ENCODE assay signal across 8 cellular contexts in the genomic region with DNA sequence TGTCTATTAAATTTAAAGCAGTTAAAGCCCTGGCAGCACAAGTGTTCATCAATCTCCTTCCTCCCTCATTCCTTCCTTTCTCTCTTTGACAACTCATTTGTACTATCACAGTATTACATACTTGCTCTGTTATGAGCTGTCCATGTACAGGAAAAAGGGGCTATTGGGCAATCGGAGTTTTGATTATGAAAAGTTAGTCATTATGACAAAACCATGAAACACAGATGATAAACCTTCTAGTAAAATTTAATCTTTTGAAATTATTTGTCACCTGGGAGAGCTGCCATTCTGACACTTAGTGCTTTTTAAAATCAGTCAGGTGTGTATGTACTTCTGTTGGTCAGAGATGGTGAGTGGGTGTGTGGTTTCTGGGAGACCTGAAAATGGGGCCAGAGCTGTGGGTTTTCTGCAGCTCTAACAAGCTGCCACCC. TPM values are rescaled to one million over a fixed set of nuclear protein-coding genes. Genes with fewer than 3 reads are reported as not detected.
DNase-seq lines count a peak whose midpoint lies in the region; ATAC-seq, FAIRE-seq and TF ChIP-seq lines count a peak whose summit lies in the region.
"Had no signal": no experiment of that assay in that cellular context is flagged by ENCODE, and none has a peak within 500 bp of the region (broad histone marks: within the 10 kb centered on the region; RNA-seq: fewer than 3 reads in every experiment).

No MANE protein-coding gene starts in this region.

- no peak for TF ChIP-seq RAD21 in HCT116 (IDR thresholded peaks at IDR 0.05; ENCODE audit: low read depth)

- TF ChIP-seq CTCF in HCT116 (IDR thresholded peaks at IDR 0.05 in 2 of 3, conservative IDR thresholded peaks at IDR 0.05 in 1 of 3; ENCODE audit: borderline replicate concordance in 1 of 3, insufficient read depth in 1 of 3, low read depth in 2 of 3, low read length in 2 of 3) (no peak), SU-DHL-6 (IDR thresholded peaks at IDR 0.05; ENCODE audit: insufficient read depth, low read length, poor library complexity, severe bottlenecking) (no peak), foreskin keratinocyte (conservative IDR thresholded peaks at IDR 0.05) (no peak), D721Med (IDR thresholded peaks at IDR 0.05; ENCODE audit: insufficient read depth, missing control alignments) (no peak)

- H2AFZ ChIP-seq in HCT116 (ENCODE audit: low read depth, low read length, poor library complexity, severe bottlenecking), result no peak overlapping the region
- no peak overlapping the region for H2AFZ ChIP-seq in SU-DHL-6 (ENCODE audit: low read depth, low read length, severe bottlenecking)

- POLR2A ChIA-PET in HCT116 (lab: Charles Lee), result no interaction called here

- H3K4me2 ChIP-seq in HCT116 (ENCODE audit: low read length) (no peak overlapping the region), SU-DHL-6 (ENCODE audit: low read depth, low read length, poor library complexity, severe bottlenecking) (peak overlapping the region; percentile 31)

- H3K36me3 ChIP-seq in HCT116 (ENCODE audit: control insufficient read depth in 1 of 2, insufficient read depth in 2 of 2, low read length in 2 of 2), result no peaks in the 10 kb centered on the region
- H3K36me3 ChIP-seq in SU-DHL-6 (ENCODE audit: low read length), result no peaks in the 10 kb centered on the region

- H3K9me3 ChIP-seq in HCT116 (ENCODE audit: control insufficient read depth in 1 of 2, insufficient read depth in 1 of 2, low read depth in 1 of 2, low read length in 2 of 2) (no peaks in the 10 kb centered on the region), SU-DHL-6 (ENCODE audit: insufficient read depth, low read length) (no peaks in the 10 kb centered on the region)

- intact Hi-C loops in HCT116 (cut with micrococcal nuclease), result no loop called here

- CTCF ChIA-PET in HCT116 (lab: Charles Lee), result no interaction called here

- ATAC-seq in HCT116 (no peak), foreskin keratinocyte (peak; percentile 79)

- DNase-seq in HCT116 (ENCODE audit: low read depth, low spot score) (no peak), foreskin keratinocyte (peak; percentile 83 to 91), D721Med (ENCODE audit: insufficient read length, low spot score) (no peak), DMS 273 treated with DMSO at 0.1 percent for 48 hours (lab: John Stamatoyannopoulos, UW) (no peak), NCI-H1930 (lab: John Stamatoyannopoulos, UW) (no peak)
- DNase-seq in stimulated activated CD4-positive, alpha-beta T cell treated with anti-CD3 and anti-CD28 coated beads, Interleukin-4, amount 100 ng/mL, for 24 hours, result peak; percentile 56

- no TSS peak for BruUV-seq in HCT116 (replicated peaks; lab: Mats Ljungman, UMichigan)

- H3K9me2 ChIP-seq in HCT116 (ENCODE audit: insufficient read depth), result no peaks in the 10 kb centered on the region
- no peaks in the 10 kb centered on the region for H3K9me2 ChIP-seq in SU-DHL-6 (replicated peaks; ENCODE audit: insufficient read depth, low read length)

- RAD21 ChIA-PET in HCT116 (lab: Charles Lee; ENCODE audit: low non-redundant PET in 1 of 2, low total read pairs in 2 of 2, uncharacterized antibody in 2 of 2, unreplicated experiment in 2 of 2), result no interaction called here

- no peak for FAIRE-seq in D721Med (lab: Jason Lieb, UNC)
- FAIRE-seq: TTC549 had no signal

- no peak overlapping the region for H3K9ac ChIP-seq in HCT116 (ENCODE audit: low read length)
- H3K9ac ChIP-seq in SU-DHL-6 (ENCODE audit: low read length), result no peak overlapping the region

- H3F3A ChIP-seq in SU-DHL-6 (ENCODE audit: insufficient read depth), result 0 out of 2 replicates have a peak, but pooled peaks cover 11% of the 10 kb centered on the region

- no peaks in the 10 kb centered on the region for H3K4me1 ChIP-seq in HCT116 (ENCODE audit: control insufficient read depth in 1 of 2, insufficient read depth in 2 of 2, low read length in 2 of 2)
- peaks cover 43% of the 10 kb centered on the region for H3K4me1 ChIP-seq in foreskin keratinocyte

- no peak for TF ChIP-seq POLR2A in HCT116 (IDR thresholded peaks at IDR 0.05; ENCODE audit: borderline replicate concordance, extremely low read depth, insufficient read depth, insufficient read length)

- H3K79me2 ChIP-seq in HCT116 (ENCODE audit: insufficient read depth, low read length) (peaks cover 90% of the 10 kb centered on the region), SU-DHL-6 (ENCODE audit: insufficient read depth, low read length) (peaks cover 98% of the 10 kb centered on the region)

- H3K27ac ChIP-seq in HCT116 (ENCODE audit: low read depth, low read length) (no peak overlapping the region), SU-DHL-6 (ENCODE audit: low read depth, low read length) (peak overlapping the region; percentile 37; the same call in 1 of the 2 replicates), foreskin keratinocyte (peak overlapping the region; percentile 77)

- H4K20me1 ChIP-seq in HCT116 (ENCODE audit: insufficient read depth), result peaks cover 10% of the 10 kb centered on the region
- H4K20me1 ChIP-seq in SU-DHL-6 (ENCODE audit: low read depth, low read length), result peaks cover 31% of the 10 kb centered on the region; the same call in 1 of the 2 replicates

- no peak overlapping the region for H3K4me3 ChIP-seq in HCT116 (replicated peaks in 1 of 2; ENCODE audit: low read depth in 1 of 2, low read length in 2 of 2)
- no peak overlapping the region for H3K4me3 ChIP-seq in SU-DHL-6 (ENCODE audit: insufficient read depth, low read length, poor library complexity, severe bottlenecking)

- no peaks in the 10 kb centered on the region for H3K27me3 ChIP-seq in HCT116 (ENCODE audit: insufficient read depth, low read length)
- H3K27me3 ChIP-seq in SU-DHL-6 (ENCODE audit: low read length), result no peaks in the 10 kb centered on the region
- no peaks in the 10 kb centered on the region for H3K27me3 ChIP-seq in foreskin keratinocyte

TF ChIP-seq in HCT116, 20 proteins besides CTCF, POLR2A, EP300 and RAD21:
- TF ChIP-seq SIN3A (IDR thresholded peaks at IDR 0.05; ENCODE audit: low read depth), result no peak
- no peak for TF ChIP-seq EZH2 (IDR thresholded peaks at IDR 0.05)
- TF ChIP-seq, protein P1, sequence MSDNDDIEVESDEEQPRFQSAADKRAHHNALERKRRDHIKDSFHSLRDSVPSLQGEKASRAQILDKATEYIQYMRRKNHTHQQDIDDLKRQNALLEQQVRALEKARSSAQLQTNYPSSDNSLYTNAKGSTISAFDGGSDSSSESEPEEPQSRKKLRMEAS (IDR thresholded peaks at IDR 0.05), result no peak
- TF ChIP-seq CEBPB (IDR thresholded peaks at IDR 0.05; ENCODE audit: low read depth), result peak; percentile 79
- no peak for TF ChIP-seq EGR1 (IDR thresholded peaks at IDR 0.05; ENCODE audit: low read depth)

RNA-seq across cellular contexts. Expression of a gene that starts 39.4 kb away (rescaled TPM):
- total RNA-seq in HCT116 (2021; ENCODE audit: unreplicated experiment), result 62.3 TPM
- 36.3 and 44.3 TPM in 2 replicates for polyA plus RNA-seq in HCT116 (2012)
- 99.2 and 107 TPM in 2 replicates for total RNA-seq in foreskin keratinocyte
- 40.3 and 41.7 TPM in 2 replicates for polyA plus RNA-seq in foreskin keratinocyte

Comparison
In these comparisons a context has a peak if more than half of its experiments do, and no peak if none do; other contexts are left out.
1. DNase-seq: peak in foreskin keratinocyte (2 of 2) and stimulated activated CD4-positive, alpha-beta T cell treated with anti-CD3 and anti-CD28 coated beads, Interleukin-4, amount 100 ng/mL, for 24 hours (single experiment); none in HCT116 (single experiment), D721Med (single experiment), DMS 273 treated with DMSO at 0.1 percent for 48 hours (single experiment) and NCI-H1930 (0 of 2).